Comparison of ENCODE assay signal across 20 cellular contexts in genomic region chr2:25174192-25174861, GRCh38.
"Had no signal": no experiment of that assay in that cellular context is flagged by ENCODE, and none has a peak within 500 bp of the region (broad histone marks: within the 10 kb centered on the region; RNA-seq: fewer than 3 reads in every experiment).

No MANE protein-coding gene starts in this region.

- H3K36me3 ChIP-seq: esophagus muscularis mucosa, left lung, thoracic aorta, upper lobe of left lung had no signal

- H3K4me1 ChIP-seq: esophagus muscularis mucosa, left lung, upper lobe of left lung had no signal

- H3K9me3 ChIP-seq: esophagus muscularis mucosa, left lung, thoracic aorta, upper lobe of left lung had no signal

- ATAC-seq: left lung; naive thymus-derived CD4-positive, alpha-beta T cell had no signal

- H3K4me3 ChIP-seq: coronary artery, esophagus muscularis mucosa, left lung, lung, thoracic aorta, upper lobe of left lung had no signal

- H3K27ac ChIP-seq: coronary artery, esophagus muscularis mucosa, left lung, thoracic aorta, upper lobe of left lung had no signal

- DNase-seq: activated B cell treated with CpG ODN at 0.5 μM for 24 hours; activated CD4-positive, alpha-beta memory T cell treated with anti-CD3 and anti-CD28 coated beads for 36 hours; activated CD4-positive, alpha-beta T cell treated with anti-CD3 and anti-CD28 coated beads for 4 hours; activated naive CD4-positive, alpha-beta T cell treated with Interleukin-2 at 50 U/mL for 16 hours; activated T-cell treated with anti-CD3 and anti-CD28 coated beads, Interleukin-2, amount 50 U/mL, for 48 hours; amygdala; cerebellar nuclear complex; hippocampal formation; kidney glomerular epithelial cell; left lung; naive thymus-derived CD4-positive, alpha-beta T cell; retina; stimulated activated CD4-positive, alpha-beta T cell treated with anti-CD3 and anti-CD28 coated beads, Interleukin-4, amount 100 ng/mL, for 24 hours; stimulated activated naive CD4-positive, alpha-beta T cell treated with Interleukin-2 at 50 U/mL for 16 hours; T1000; upper lobe of left lung had no signal
